ENCODE assay signal across 1 cellular context in genomic region chr10:62804384-62805138, GRCh38.
TF ChIP-seq lines count a peak whose summit lies in the region.

Gene ADO (plus strand): TSS chr10:62804720. CDS start chr10:62805060, 340 bp downstream.

TF ChIP-seq in GM23338, 12 proteins besides CTCF, POLR2A, EP300 and RAD21 (continued from another document):
- TF ChIP-seq ZNF462 (CRISPR knock-in tag; IDR thresholded peaks at IDR 0.05) (no peak), EZH2 (IDR thresholded peaks at IDR 0.05; ENCODE audit: low read depth, unreplicated experiment) (no peak), EZH2phosphoT487 (IDR thresholded peaks at IDR 0.05; ENCODE audit: unreplicated experiment) (no peak), NANOG (IDR thresholded peaks at IDR 0.05; ENCODE audit: borderline replicate concordance) (no peak), POLR2AphosphoS5 (IDR thresholded peaks at IDR 0.05; ENCODE audit: low read depth) (peak; percentile 70), STAT1 (IDR thresholded peaks at IDR 0.05; ENCODE audit: unreplicated experiment) (no peak), ZNF331 (CRISPR knock-in tag; IDR thresholded peaks at IDR 0.05; ENCODE audit: low read depth) (no peak), ETS1 (IDR thresholded peaks at IDR 0.05) (peak; percentile 89; the same call in 1 of the 2 replicates)
